Comparison of ENCODE assay signal across 12 cellular contexts in genomic region chr14:54599932-54600331, GRCh38. TPM values are rescaled to one million over a fixed set of nuclear protein-coding genes. Genes with fewer than 3 reads are reported as not detected.
DNase-seq lines count a peak whose midpoint lies in the region; ATAC-seq and TF ChIP-seq lines count a peak whose summit lies in the region.
"Had no signal": no experiment of that assay in that cellular context is flagged by ENCODE, and none has a peak within 500 bp of the region (broad histone marks: within the 10 kb centered on the region; RNA-seq: fewer than 3 reads in every experiment).

No MANE protein-coding gene starts in this region.

- peak overlapping the region; percentile 75 for H3K27ac ChIP-seq in IMR-90 (ENCODE audit: insufficient read depth, low read length)
- H3K27ac ChIP-seq in brain microvascular endothelial cell = peak overlapping the region; percentile 6

- H3K4ac ChIP-seq in IMR-90 (ENCODE audit: low read depth, low read length) = peak overlapping the region; percentile 73

- H2BK15ac ChIP-seq in IMR-90 (ENCODE audit: low read depth, low read length) = no peak overlapping the region; the same call in 2 of the 3 replicates

- POLR2A ChIA-PET in IMR-90 (lab: Charles Lee; ENCODE audit: unreplicated experiment) = interaction anchor here (0.6 to 1.6 kb wide), 2 partner anchors 8 to 34 kb away, joined by 3 to 4 read pairs; no protein-coding TSS in a partner anchor

- peaks cover 26% of the 10 kb centered on the region for H3K9me1 ChIP-seq in IMR-90 (ENCODE audit: insufficient read depth, low read length)

- H3K27me3 ChIP-seq in IMR-90 (ENCODE audit: control insufficient read depth, insufficient read depth, low read length) (no peaks in the 10 kb centered on the region), brain microvascular endothelial cell (replicated peaks) (no peaks in the 10 kb centered on the region)

- no CpG with 5 or more reads among the region's 1 CpG for WGBS in IMR-90 (ENCODE audit: extremely low coverage in 2 of 2, insufficient read length in 1 of 2), 2 experiments

- H2BK20ac ChIP-seq in IMR-90 (ENCODE audit: low read depth, low read length) = no peak overlapping the region

- no peak overlapping the region; the same call in 1 of the 2 replicates for H3K56ac ChIP-seq in IMR-90 (ENCODE audit: extremely low read depth, insufficient read depth, low read length)

- H3K23ac ChIP-seq in IMR-90 (ENCODE audit: low read depth, low read length) = peak overlapping the region; percentile 14; the same call in 1 of the 2 replicates

- H2BK5ac ChIP-seq in IMR-90 (ENCODE audit: low read depth, low read length, poor library complexity, severe bottlenecking) = peak overlapping the region; percentile 89

- peaks cover 42% of the 10 kb centered on the region for H4K20me1 ChIP-seq in IMR-90 (ENCODE audit: insufficient read depth, low read length)

- peak overlapping the region; percentile 34; the same call in 1 of the 2 replicates for H4K5ac ChIP-seq in IMR-90 (ENCODE audit: low read depth, low read length)

- no peak for ATAC-seq in IMR-90 (ENCODE audit: low read depth)
- ATAC-seq: activated CD8-positive, alpha-beta T cell treated with anti-CD3 and anti-CD28 coated beads for 36 hours; mucosa of descending colon had no signal

- TF ChIP-seq CTCF in IMR-90 (conservative IDR thresholded peaks at IDR 0.05; ENCODE audit: low read depth, low read length) (no peak), brain microvascular endothelial cell (IDR thresholded peaks at IDR 0.05; ENCODE audit: low read depth, low read length, missing control alignments) (no peak), GM10266 (IDR thresholded peaks at IDR 0.05; ENCODE audit: control insufficient read depth, insufficient read depth, low read depth, missing control alignments) (no peak)

- no peak for TF ChIP-seq RAD21 in IMR-90 (IDR thresholded peaks at IDR 0.05; ENCODE audit: low read length)

- in situ Hi-C loops in IMR-90 (cut with MboI; ENCODE audit: low sequenced_read_pairs) = no loop called here
- in situ Hi-C loops in brain microvascular endothelial cell (cut with HindIII; ENCODE audit: low pct_ligation_motif_present, low sequenced_read_pairs) = no loop called here

- dilution Hi-C loops in IMR-90 (cut with HindIII; ENCODE audit: low sequenced_read_pairs, unreplicated experiment) = no loop called here

- H2AK5ac ChIP-seq in IMR-90 (ENCODE audit: low read depth, low read length) = peak overlapping the region; percentile 77; the same call in 1 of the 2 replicates

- peak overlapping the region; percentile 93 for H3K18ac ChIP-seq in IMR-90 (ENCODE audit: low read depth, low read length)

- H3K14ac ChIP-seq in IMR-90 (replicated peaks; ENCODE audit: low read depth, low read length) = peak overlapping the region; percentile 46; the same call in 1 of the 2 replicates

- intact Hi-C loops in IMR-90 (cut with micrococcal nuclease) (loop anchor here (2.0 kb wide), 1 partner anchor 53 kb away; no protein-coding TSS in a partner anchor), head of caudate nucleus (cut with DNase I) (no loop called here)

- BruUV-seq in IMR-90 (replicated peaks; lab: Mats Ljungman, UMichigan) = no TSS peak

- TF ChIP-seq POLR2A in IMR-90 (IDR thresholded peaks at IDR 0.05; ENCODE audit: low read depth, low read length) = no peak

- peak overlapping the region; percentile 67 for H3K4me2 ChIP-seq in IMR-90 (ENCODE audit: low read depth, low read length)

- no peak overlapping the region for H2AK9ac ChIP-seq in IMR-90 (replicated peaks; ENCODE audit: low read depth, low read length, poor library complexity)

- H3K36me3 ChIP-seq in IMR-90 (ENCODE audit: control insufficient read depth, insufficient read depth, low read length) (no peaks in the 10 kb centered on the region; the same call in 1 of the 2 replicates), brain microvascular endothelial cell (replicated peaks) (no peaks in the 10 kb centered on the region)

- H3K4me3 ChIP-seq in IMR-90 (ENCODE audit: insufficient read depth, low read depth, low read length) (no peak overlapping the region), brain microvascular endothelial cell (ENCODE audit: low read depth, low read length) (no peak overlapping the region)
- H3K4me3 ChIP-seq: mucosa of descending colon had no signal

- DNase-seq in COR-L47 (lab: John Stamatoyannopoulos, UW) (peak; percentile 23), IMR-90 (peak; percentile 30), brain microvascular endothelial cell (no peak), myocyte (ENCODE audit: low read depth) (peak; percentile 34), GM10266 (ENCODE audit: extremely low spot score) (no peak), cerebellar cortex (ENCODE audit: low spot score) (no peak), head of caudate nucleus (no peak)
- DNase-seq in central memory CD4-positive, alpha-beta T cell = no peak
- DNase-seq: activated CD8-positive, alpha-beta T cell treated with anti-CD3 and anti-CD28 coated beads for 36 hours; mucosa of descending colon; posterior cingulate gyrus; stimulated activated CD4-positive, alpha-beta T cell treated with anti-CD3 and anti-CD28 coated beads, Interleukin-15, amount 100 ng/mL, for 24 hours had no signal

- no peaks in the 10 kb centered on the region for H3K9me3 ChIP-seq in IMR-90 (ENCODE audit: control insufficient read depth, insufficient read depth, low read length)
- H3K9me3 ChIP-seq: mucosa of descending colon had no signal

- H4K8ac ChIP-seq in IMR-90 (ENCODE audit: low read depth in 2 of 2, low read length in 2 of 2) = 0 out of 4 replicates have a peak overlapping the region, but pooled peaks of 1 of the 2 experiments have one; percentile 18

- H3K9ac ChIP-seq in IMR-90 (ENCODE audit: low read depth, low read length) = no peak overlapping the region

- peak overlapping the region; percentile 65; the same call in 1 of the 2 replicates for H2BK120ac ChIP-seq in IMR-90 (ENCODE audit: low read depth, low read length)

- H3K79me1 ChIP-seq in IMR-90 (ENCODE audit: low read depth in 1 of 2, low read length in 2 of 2) = peaks cover 3 to 86% of the 10 kb centered on the region in 2 experiments; a peak in 3 of 4 replicates

- CTCF ChIA-PET in IMR-90 (lab: Yijun Ruan, JAX) = interaction anchor here (0.8 to 1.0 kb wide), 3 partner anchors 54 to 175 kb away, joined by 3 read pairs; no protein-coding TSS in a partner anchor

- no peak overlapping the region for H2AFZ ChIP-seq in IMR-90 (replicated peaks; ENCODE audit: low read length, poor library complexity)

- H3K4me1 ChIP-seq in IMR-90 (ENCODE audit: control insufficient read depth, insufficient read depth, low read length) = peaks cover 14% of the 10 kb centered on the region

- H4K91ac ChIP-seq in IMR-90 (ENCODE audit: insufficient read depth, low read depth, low read length) = peak overlapping the region; percentile 66; the same call in 1 of the 2 replicates

TF ChIP-seq in IMR-90, 13 proteins besides CTCF, POLR2A, EP300 and RAD21:
- TF ChIP-seq ELK1 (IDR thresholded peaks at IDR 0.05; ENCODE audit: borderline replicate concordance, low read depth, low read length) = no peak
- TF ChIP-seq NFE2L2 (IDR thresholded peaks at IDR 0.05; ENCODE audit: low read depth, low read length) = no peak
- TF ChIP-seq MXI1 (IDR thresholded peaks at IDR 0.05; ENCODE audit: borderline replicate concordance, low read depth, low read length) = no peak
- TF ChIP-seq MAFK (IDR thresholded peaks at IDR 0.05; ENCODE audit: low read depth, low read length) = no peak
- no peak for TF ChIP-seq RCOR1 (IDR thresholded peaks at IDR 0.05; ENCODE audit: insufficient replicate concordance, low read length)
- TF ChIP-seq FOS (IDR thresholded peaks at IDR 0.05; ENCODE audit: low read depth, low read length) = no peak
- TF ChIP-seq MAZ (IDR thresholded peaks at IDR 0.05; ENCODE audit: borderline replicate concordance, low read depth, low read length) = no peak
- no peak for TF ChIP-seq CEBPB (IDR thresholded peaks at IDR 0.05; ENCODE audit: low read depth, low read length)
- TF ChIP-seq BHLHE40 (IDR thresholded peaks at IDR 0.05; ENCODE audit: low read depth, low read length) = no peak

RNA-seq across cellular contexts. Expression of gene SAMD4A, which starts 33.0 kb away (rescaled TPM):
- total RNA-seq in IMR-90 (2012; rRNA removed) (36.7 and 38.2 TPM in 2 replicates), myocyte (41.3 and 83.2 TPM in 2 replicates)
- polyA plus RNA-seq in IMR-90 (2012; rRNA removed) = 20.0 and 22.9 TPM in 2 replicates
- 9.1 and 12.2 TPM in 2 replicates for polyA plus RNA-seq in IMR-90 (2012; cell fraction: cytosol; rRNA removed)
- 27.3 and 38.9 TPM in 2 replicates for polyA plus RNA-seq in IMR-90 (2012; cell fraction: nucleus; rRNA removed; ENCODE audit: low replicate concordance)
- 25.3 TPM for polyA plus RNA-seq in myocyte (2012)

Comparison
In these comparisons a context has a peak if more than half of its experiments do, and no peak if none do; other contexts are left out.
1. DNase-seq: peak in COR-L47 (single experiment), IMR-90 (single experiment) and myocyte (single experiment); none in brain microvascular endothelial cell (single experiment), GM10266 (single experiment), cerebellar cortex (single experiment), central memory CD4-positive, alpha-beta T cell (single experiment) and head of caudate nucleus (0 of 42).